In the genomic region with DNA sequence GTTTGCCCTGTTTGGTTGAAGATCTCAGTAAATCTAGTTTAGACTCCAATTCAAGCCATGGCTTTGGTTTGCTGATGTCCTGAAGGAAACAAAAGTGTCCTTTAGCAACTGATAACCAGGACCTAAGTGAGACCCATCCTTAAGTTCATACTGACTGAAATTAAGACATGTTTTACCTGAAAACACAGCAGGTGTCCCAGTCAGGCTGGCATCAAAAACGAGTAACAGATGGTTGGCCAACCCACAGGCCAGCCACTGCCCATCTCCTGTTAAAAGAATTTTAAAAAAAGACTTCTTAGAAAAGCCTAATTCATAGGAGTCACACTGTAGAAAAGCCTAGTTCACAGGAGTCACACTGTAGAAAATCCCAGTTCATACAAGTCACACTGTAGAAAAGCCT, we compare ENCODE assay signal across 24 cellular contexts.
"Had no signal": no experiment of that assay in that cellular context is flagged by ENCODE, and none has a peak within 500 bp of the region (broad histone marks: within the 10 kb centered on the region; RNA-seq: fewer than 3 reads in every experiment).

No MANE protein-coding gene starts in this region.

- H3K4me3 ChIP-seq: coronary artery, dorsolateral prefrontal cortex, esophagus squamous epithelium, gastrocnemius medialis, heart right ventricle, left lung, lower lobe of right lung, mucosa of descending colon had no signal

- FAIRE-seq: colon, endothelial cell of umbilical vein, islet of Langerhans, keratinocyte had no signal

- H3K9me3 ChIP-seq: esophagus squamous epithelium, gastrocnemius medialis, heart right ventricle, left lung, lower lobe of right lung, mucosa of descending colon had no signal

- H3K27ac ChIP-seq: coronary artery, dorsolateral prefrontal cortex, esophagus squamous epithelium, gastrocnemius medialis, heart right ventricle, left lung, lower lobe of right lung had no signal

- ATAC-seq: esophagus mucosa, gastrocnemius medialis, heart right ventricle, left cardiac atrium, left lung, left ventricle myocardium superior, lower lobe of right lung, mucosa of descending colon had no signal

- H3K4me1 ChIP-seq: gastrocnemius medialis, heart right ventricle, left lung, lower lobe of right lung had no signal

- H3K27me3 ChIP-seq: dorsolateral prefrontal cortex, esophagus squamous epithelium, gastrocnemius medialis, heart right ventricle, left lung had no signal

- H3K36me3 ChIP-seq: gastrocnemius medialis, heart right ventricle, left lung, lower lobe of right lung had no signal

- DNase-seq: effector CD4-positive, alpha-beta T cell; effector memory CD4-positive, alpha-beta T cell; esophagus squamous epithelium; foreskin fibroblast; foreskin melanocyte; gastrocnemius medialis; glutamatergic neuron; head of caudate nucleus; heart right ventricle; hippocampal formation; left cardiac atrium; left lung; left ventricle myocardium superior; lower lobe of right lung; mesenchymal stem cell; mucosa of descending colon; naive B cell had no signal
